ENCODE assay signal across 22 cellular contexts in genomic region chr22:19232620-19233019, GRCh38. TPM values are rescaled to one million over a fixed set of nuclear protein-coding genes. Genes with fewer than 3 reads are reported as not detected.
A peak's percentile ranks its signal among the peaks of the same experiment; 100 is the strongest.
DNase-seq lines count a peak whose midpoint lies in the region; TF ChIP-seq lines count a peak whose summit lies in the region.
"Had no signal": no experiment of that assay in that cellular context is flagged by ENCODE, and none has a peak within 500 bp of the region (broad histone marks: within the 10 kb centered on the region; RNA-seq: fewer than 3 reads in every experiment).

No MANE protein-coding gene starts in this region.

- peak; percentile 6 for DNase-seq in DMS53 (lab: John Stamatoyannopoulos, UW)
- DNase-seq in DMS53 treated with DMSO at 0.1 percent for 48 hours (lab: John Stamatoyannopoulos, UW; ENCODE audit: unreplicated experiment): no peak
- DNase-seq in NCI-H2081 treated with DMSO at 0.1 percent for 48 hours (lab: John Stamatoyannopoulos, UW): peak; percentile 83
- DNase-seq in NCI-H774 (lab: John Stamatoyannopoulos, UW): peak; percentile 70
- DNase-seq in nephron progenitor cell: no peak
- DNase-seq in posterior vena cava (ENCODE audit: low spot score): no peak
- no peak for DNase-seq in pons (ENCODE audit: low spot score)
- DNase-seq in Caco-2: no peak
- DNase-seq: 8988T; activated CD4-positive, alpha-beta T cell treated with anti-CD3 and anti-CD28 coated beads for 48 hours; BE2C; cerebellar nuclear complex; GOT3; mesendoderm; NCI-H526; pancreas; right lobe of liver had no signal

- H3K36me3 ChIP-seq in Caco-2 (ENCODE audit: control insufficient read depth, insufficient read depth, low read length): no peaks in the 10 kb centered on the region; the same call in 1 of the 2 replicates
- H3K36me3 ChIP-seq: BE2C, pancreas, right lobe of liver had no signal

- no TSS peak for BruUV-seq in Caco-2 (replicated peaks; lab: Mats Ljungman, UMichigan)

- POLR2A ChIA-PET in Caco-2 (lab: Charles Lee): no interaction called here

- H3K4me1 ChIP-seq in Caco-2: no peaks in the 10 kb centered on the region
- H3K4me1 ChIP-seq: gastroesophageal sphincter, pancreas, right lobe of liver had no signal

- H3K27ac Mint-ChIP-seq in nephron progenitor cell (peak overlapping the region; percentile 4), Caco-2 (ENCODE audit: unreplicated experiment) (no peak overlapping the region)
- H3K27ac Mint-ChIP-seq: activated naive CD8-positive, alpha-beta T cell; activated T-helper 17 cell treated with anti-CD3 and anti-CD28 coated beads, Interleukin-2, amount 50 U/mL, for 72 hours; natural killer cell treated with Interleukin-12 subunit alpha and Interleukin-12 subunit beta and Interleukin-15 and Interleukin-18, amount 100 ng/mL, for 72 hours had no signal

- H3K9me3 Mint-ChIP-seq in nephron progenitor cell (no peaks in the 10 kb centered on the region), Caco-2 (ENCODE audit: unreplicated experiment) (no peaks in the 10 kb centered on the region)
- H3K9me3 Mint-ChIP-seq: activated T-helper 17 cell treated with anti-CD3 and anti-CD28 coated beads, Interleukin-2, amount 50 U/mL, for 72 hours; natural killer cell treated with Interleukin-12 subunit alpha and Interleukin-12 subunit beta and Interleukin-15 and Interleukin-18, amount 100 ng/mL, for 72 hours had no signal

- no peak overlapping the region for H3K4me3 ChIP-seq in Caco-2 (ENCODE audit: low read depth, low read length)
- H3K4me3 ChIP-seq: gastroesophageal sphincter, GM12878, pancreas, right lobe of liver had no signal

- no peaks in the 10 kb centered on the region for H3K4me1 Mint-ChIP-seq in nephron progenitor cell
- H3K4me1 Mint-ChIP-seq in Caco-2 (ENCODE audit: low read depth, unreplicated experiment): no peaks in the 10 kb centered on the region
- H3K4me1 Mint-ChIP-seq: activated T-helper 17 cell treated with anti-CD3 and anti-CD28 coated beads, Interleukin-2, amount 50 U/mL, for 72 hours had no signal

- H3K36me3 Mint-ChIP-seq in nephron progenitor cell (ENCODE audit: low read depth) (peaks cover 36% of the 10 kb centered on the region), Caco-2 (ENCODE audit: insufficient read depth, unreplicated experiment) (no peaks in the 10 kb centered on the region)
- H3K36me3 Mint-ChIP-seq: natural killer cell treated with Interleukin-12 subunit alpha and Interleukin-12 subunit beta and Interleukin-15 and Interleukin-18, amount 100 ng/mL, for 72 hours had no signal

- H3K27me3 ChIP-seq in Caco-2 (replicated peaks; ENCODE audit: control insufficient read depth, insufficient read depth, low read length): no peaks in the 10 kb centered on the region
- H3K27me3 ChIP-seq: BE2C, gastroesophageal sphincter, pancreas, right lobe of liver had no signal

- no peaks in the 10 kb centered on the region for H3K9me3 ChIP-seq in Caco-2
- H3K9me3 ChIP-seq: BE2C, gastroesophageal sphincter, pancreas, right lobe of liver had no signal

- CTCF ChIA-PET in Caco-2 (lab: Charles Lee): no interaction called here

- no peak overlapping the region for H3K4me3 Mint-ChIP-seq in nephron progenitor cell
- H3K4me3 Mint-ChIP-seq in Caco-2 (ENCODE audit: unreplicated experiment): no peak overlapping the region
- H3K4me3 Mint-ChIP-seq: activated naive CD8-positive, alpha-beta T cell; activated T-helper 17 cell treated with anti-CD3 and anti-CD28 coated beads, Interleukin-2, amount 50 U/mL, for 72 hours; natural killer cell treated with Interleukin-12 subunit alpha and Interleukin-12 subunit beta and Interleukin-15 and Interleukin-18, amount 100 ng/mL, for 72 hours had no signal

- TF ChIP-seq CTCF in nephron progenitor cell (IDR thresholded peaks at IDR 0.05) (no peak), Caco-2 (IDR thresholded peaks at IDR 0.05; ENCODE audit: insufficient read depth in 1 of 2, low read depth in 1 of 2, low read length in 1 of 2, severe bottlenecking in 1 of 2, unreplicated experiment in 1 of 2) (no peak)

- peaks cover 6% of the 10 kb centered on the region for H3K27me3 Mint-ChIP-seq in nephron progenitor cell (ENCODE audit: low read depth, poor library complexity)
- H3K27me3 Mint-ChIP-seq in Caco-2 (ENCODE audit: insufficient read depth, unreplicated experiment): no peaks in the 10 kb centered on the region

- intact Hi-C loops in posterior vena cava (cut with DNase I) (no loop called here), Caco-2 (cut with micrococcal nuclease; ENCODE audit: unreplicated experiment) (no loop called here)

RNA-seq across cellular contexts. Expression of gene SLC25A1, which starts 54.1 kb away (rescaled TPM):
- total RNA-seq in posterior vena cava (10 to 100 TPM; 46.2 to 47.8 TPM), Caco-2 (2022) (142 and 155 TPM in 2 replicates)

RNA-seq across cellular contexts. Expression of gene CLTCL1, which starts 58.9 kb away (rescaled TPM):
- total RNA-seq in posterior vena cava (1 to 10 TPM; 6.6 to 9.0 TPM), Caco-2 (2022) (7.8 and 7.9 TPM in 2 replicates)

Comparison
In these comparisons a context has a peak if more than half of its experiments do, and no peak if none do; other contexts are left out.
1. DNase-seq: peak in DMS53 (single experiment), NCI-H2081 treated with DMSO at 0.1 percent for 48 hours (single experiment) and NCI-H774 (single experiment); none in DMS53 treated with DMSO at 0.1 percent for 48 hours (single experiment), nephron progenitor cell (single experiment), posterior vena cava (single experiment), pons (single experiment) and Caco-2 (0 of 2).